18 cellular contexts compared by ENCODE assay signal in the genomic region with DNA sequence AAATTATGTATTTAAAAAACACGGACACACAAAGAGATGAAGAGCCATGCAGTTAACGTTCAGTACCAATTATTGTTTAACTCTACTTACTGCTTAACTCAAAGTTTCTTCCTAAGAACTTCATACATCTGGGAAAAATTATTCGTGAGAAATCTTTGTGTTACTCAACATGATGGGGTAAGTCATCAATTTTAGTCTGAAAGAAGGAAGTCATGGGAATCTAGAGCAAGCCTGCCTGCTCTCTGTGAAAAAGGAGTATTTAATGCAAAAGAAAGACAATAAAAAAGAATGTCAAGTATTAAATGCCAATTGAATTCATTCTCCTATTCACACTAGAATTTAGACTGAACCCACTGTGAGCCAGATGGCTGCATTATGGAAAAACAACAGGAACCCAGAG. TPM values are rescaled to one million over a fixed set of nuclear protein-coding genes. Genes with fewer than 3 reads are reported as not detected.
A peak's percentile ranks its signal among the peaks of the same experiment; 100 is the strongest.
DNase-seq lines count a peak whose midpoint lies in the region; ATAC-seq and TF ChIP-seq lines count a peak whose summit lies in the region.
"Had no signal": no experiment of that assay in that cellular context is flagged by ENCODE, and none has a peak within 500 bp of the region (broad histone marks: within the 10 kb centered on the region; RNA-seq: fewer than 3 reads in every experiment).

No MANE protein-coding gene starts in this region.

- H3K27ac ChIP-seq in ACC112 (ENCODE audit: low read depth, low read length) = peak overlapping the region; percentile 6; the same call in 1 of the 2 replicates
- H3K27ac ChIP-seq: ovary, tibial artery had no signal

- DNase-seq in GM04503 (ENCODE audit: low read depth) (peak; percentile 90), T-helper 17 cell (no peak), fibroblast of the aortic adventitia (ENCODE audit: low read depth) (peak; percentile 82), foreskin melanocyte (no peak), ureter (ENCODE audit: low spot score) (no peak)
- DNase-seq: activated CD4-positive, alpha-beta T cell treated with anti-CD3 and anti-CD28 coated beads for 36 hours; activated CD8-positive, alpha-beta memory T cell treated with anti-CD3 and anti-CD28 coated beads, Interleukin-2, amount 50 U/mL, for 4 hours; left cardiac atrium; NCI-H1105; NK-92 treated with Interleukin-12 subunit alpha and Interleukin-12 subunit beta, amount 100 ng/mL, for 24 hours; ovary; SHP77 treated with DMSO at 0.1 percent for 48 hours; stimulated activated CD4-positive, alpha-beta T cell treated with anti-CD3 and anti-CD28 coated beads, Interleukin-4, amount 100 ng/mL, for 4 hours; T-helper 9 cell; tibial artery had no signal

- TF ChIP-seq CTCF in fibroblast of the aortic adventitia (IDR thresholded peaks at IDR 0.05; ENCODE audit: insufficient read depth, low read length) = no peak

- H3K36me3 Mint-ChIP-seq in T-helper 17 cell (ENCODE audit: low read depth) = peaks cover 13% of the 10 kb centered on the region

- peaks cover 6% of the 10 kb centered on the region for H3K4me1 ChIP-seq in ACC112 (ENCODE audit: control insufficient read depth, insufficient read depth, low read length, unreplicated experiment)

- H2AFZ ChIP-seq in ACC112 (ENCODE audit: low read length, unreplicated experiment) = no peak overlapping the region

- peaks cover 46% of the 10 kb centered on the region for H3K4me1 Mint-ChIP-seq in T-helper 17 cell

- peaks cover 9% of the 10 kb centered on the region for H3K79me2 ChIP-seq in ACC112 (ENCODE audit: control insufficient read depth, insufficient read depth, low read length, unreplicated experiment)

- no peak for ATAC-seq in T-helper 17 cell
- ATAC-seq in HG03442 (IDR thresholded peaks at IDR 0.05; ENCODE audit: unreplicated experiment) = no peak
- no peak for ATAC-seq in HG03039 (IDR thresholded peaks at IDR 0.05; ENCODE audit: unreplicated experiment)
- ATAC-seq: activated CD4-positive, alpha-beta T cell treated with anti-CD3 and anti-CD28 coated beads for 36 hours; left cardiac atrium had no signal

- H3K36me3 ChIP-seq in ACC112 (ENCODE audit: insufficient read depth, low read length) = peaks cover 3% of the 10 kb centered on the region; the same call in 1 of the 2 replicates
- H3K36me3 ChIP-seq: ovary had no signal

- no peaks in the 10 kb centered on the region for H3K27me3 Mint-ChIP-seq in T-helper 17 cell
- H3K27me3 Mint-ChIP-seq: activated CD4-positive, alpha-beta T cell treated with anti-CD3 and anti-CD28 coated beads for 36 hours had no signal

- H3K4me3 Mint-ChIP-seq in T-helper 17 cell = no peak overlapping the region
- H3K4me3 Mint-ChIP-seq: activated CD4-positive, alpha-beta T cell treated with anti-CD3 and anti-CD28 coated beads for 36 hours had no signal

- H3K4me3 ChIP-seq in ACC112 (ENCODE audit: low read depth, low read length) (no peak overlapping the region), fibroblast of the aortic adventitia (ENCODE audit: low read depth, low read length) (no peak overlapping the region)
- H3K4me3 ChIP-seq: ovary, tibial artery had no signal

- H3K27ac Mint-ChIP-seq in T-helper 17 cell = peak overlapping the region; percentile 59

- no peaks in the 10 kb centered on the region for H3K9me3 ChIP-seq in T-helper 17 cell (ENCODE audit: control insufficient read depth, low read length, poor library complexity, severe bottlenecking)
- H3K9me3 ChIP-seq: ovary, tibial artery had no signal

- no peaks in the 10 kb centered on the region for H3K27me3 ChIP-seq in ACC112 (ENCODE audit: insufficient read depth, low read length)
- H3K27me3 ChIP-seq: ovary, tibial artery had no signal

RNA-seq across cellular contexts. Expression of a gene that starts 16.0 kb away (rescaled TPM):
- total RNA-seq in T-helper 17 cell (100 to 1,000 TPM; 372 to 400 TPM), fibroblast of the aortic adventitia (ENCODE audit: low replicate concordance) (36.6 and 86.3 TPM in 2 replicates), ureter (249 TPM)

Comparison
In these comparisons a context has a peak if more than half of its experiments do, and no peak if none do; other contexts are left out.
1. DNase-seq: peak in GM04503 (single experiment) and fibroblast of the aortic adventitia (single experiment); none in T-helper 17 cell (0 of 3), foreskin melanocyte (single experiment) and ureter (single experiment).